ENCODE assay signal across 17 cellular contexts in the genomic region with DNA sequence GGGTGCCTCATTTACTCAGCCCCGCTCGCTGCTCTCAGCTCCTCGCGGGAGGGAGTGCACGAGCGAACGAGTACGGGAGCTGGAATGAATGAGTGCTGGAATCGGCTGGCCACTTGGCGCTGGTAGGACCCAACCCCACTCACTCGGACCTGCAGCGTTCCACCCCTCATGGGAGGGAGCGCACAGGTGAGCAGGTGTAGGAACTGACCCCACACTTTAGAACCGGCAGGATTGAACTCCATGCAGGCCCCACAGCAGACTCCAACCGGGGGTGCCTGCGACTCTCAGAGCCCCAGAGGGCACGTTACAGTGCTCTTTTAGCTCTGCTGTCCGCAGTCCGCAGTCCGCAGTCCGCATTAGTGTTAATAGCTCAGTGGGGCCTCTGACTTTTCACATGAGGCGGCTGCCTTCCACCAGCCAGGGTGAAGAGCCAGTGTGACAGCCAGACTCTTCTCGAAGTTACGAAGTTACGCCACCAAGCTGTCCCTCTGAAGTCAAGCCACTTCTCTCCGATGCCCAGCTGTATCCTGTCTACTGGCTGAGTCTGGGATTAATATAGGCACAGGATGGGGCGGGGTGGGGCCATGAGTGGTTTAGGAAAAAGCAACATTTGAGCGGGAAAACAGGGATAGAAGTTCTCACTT.
DNase-seq lines count a peak whose midpoint lies in the region; ATAC-seq, FAIRE-seq and TF ChIP-seq lines count a peak whose summit lies in the region.
"Had no signal": no experiment of that assay in that cellular context is flagged by ENCODE, and none has a peak within 500 bp of the region (broad histone marks: within the 10 kb centered on the region; RNA-seq: fewer than 3 reads in every experiment).

No MANE protein-coding gene starts in this region.

- no peak for FAIRE-seq in pancreas (lab: Jason Lieb, UNC)
- FAIRE-seq: D721Med had no signal

- H3K4me1 Mint-ChIP-seq in stimulated activated effector memory CD8-positive, alpha-beta T cell treated with anti-CD3 and anti-CD28 coated beads, Interleukin-12 subunit alpha, Interleukin-12 subunit beta, amount 100 ng/mL, for 72 hours, result peaks cover 1% of the 10 kb centered on the region

- H3K4me3 Mint-ChIP-seq in stimulated activated effector memory CD8-positive, alpha-beta T cell treated with anti-CD3 and anti-CD28 coated beads, Interleukin-12 subunit alpha, Interleukin-12 subunit beta, amount 100 ng/mL, for 72 hours, result no peak overlapping the region
- H3K4me3 Mint-ChIP-seq: activated naive CD8-positive, alpha-beta T cell treated with anti-CD3 and anti-CD28 coated beads, Interleukin-2, amount 50 U/mL, for 24 hours; dendritic cell treated with granulocyte-macrophage colony-stimulating factor and Interleukin-4, amounts not matched to agents 40 ng/mL and 50 ng/mL, for 4 days had no signal

- H3K27me3 ChIP-seq in iPS-18a (ENCODE audit: control insufficient read depth, insufficient read depth, low read length), result peaks cover 13% of the 10 kb centered on the region
- peaks cover 0 to 4% (median 0%) of the 10 kb centered on the region in 4 donors for H3K27me3 ChIP-seq in pancreas

- H3K27ac Mint-ChIP-seq in stimulated activated effector memory CD8-positive, alpha-beta T cell treated with anti-CD3 and anti-CD28 coated beads, Interleukin-12 subunit alpha, Interleukin-12 subunit beta, amount 100 ng/mL, for 72 hours, result no peak overlapping the region
- H3K27ac Mint-ChIP-seq: activated naive CD8-positive, alpha-beta T cell treated with anti-CD3 and anti-CD28 coated beads, Interleukin-2, amount 50 U/mL, for 24 hours; dendritic cell treated with granulocyte-macrophage colony-stimulating factor and Interleukin-4, amounts not matched to agents 40 ng/mL and 50 ng/mL, for 4 days had no signal

- no peaks in the 10 kb centered on the region for H3K4me1 ChIP-seq in ES-I3 (ENCODE audit: insufficient read depth, low read length)
- H3K4me1 ChIP-seq in iPS-18a (ENCODE audit: control insufficient read depth, low read depth, low read length), result peaks cover 3% of the 10 kb centered on the region
- no peaks in the 10 kb centered on the region for H3K4me1 ChIP-seq in pancreas
- H3K4me1 ChIP-seq: uterus had no signal

- no peaks in the 10 kb centered on the region for H3K36me3 ChIP-seq in ES-I3 (ENCODE audit: insufficient read depth, low read length)
- H3K36me3 ChIP-seq in iPS-18a (ENCODE audit: control insufficient read depth, low read depth, low read length), result no peaks in the 10 kb centered on the region
- no peaks in the 10 kb centered on the region for H3K36me3 ChIP-seq in pancreas
- H3K36me3 ChIP-seq: uterus had no signal

- H3K27ac ChIP-seq in coronary artery, result peak overlapping the region in 1 of 2 donors; percentile 52
- H3K27ac ChIP-seq in iPS-18a (ENCODE audit: low read length), result no peak overlapping the region
- H3K27ac ChIP-seq in pancreas, result no peak overlapping the region
- H3K27ac ChIP-seq: skin epidermis, uterus had no signal

- H3K9me3 Mint-ChIP-seq in stimulated activated effector memory CD8-positive, alpha-beta T cell treated with anti-CD3 and anti-CD28 coated beads, Interleukin-12 subunit alpha, Interleukin-12 subunit beta, amount 100 ng/mL, for 72 hours, result no peaks in the 10 kb centered on the region
- H3K9me3 Mint-ChIP-seq: activated naive CD8-positive, alpha-beta T cell treated with anti-CD3 and anti-CD28 coated beads, Interleukin-2, amount 50 U/mL, for 24 hours; dendritic cell treated with granulocyte-macrophage colony-stimulating factor and Interleukin-4, amounts not matched to agents 40 ng/mL and 50 ng/mL, for 4 days had no signal

- peak overlapping the region; percentile 45 for H3K4me3 ChIP-seq in coronary artery
- peak overlapping the region; percentile 48 for H3K4me3 ChIP-seq in iPS-18a (ENCODE audit: low read length)
- H3K4me3 ChIP-seq in pancreas, result no peak overlapping the region
- H3K4me3 ChIP-seq: mucosa of descending colon, skin epidermis, uterus had no signal

- no peaks in the 10 kb centered on the region for H3K36me3 Mint-ChIP-seq in stimulated activated effector memory CD8-positive, alpha-beta T cell treated with anti-CD3 and anti-CD28 coated beads, Interleukin-12 subunit alpha, Interleukin-12 subunit beta, amount 100 ng/mL, for 72 hours

- ATAC-seq in pancreas, result peak in 3 of 4 donors; percentile 11 to 60 (median 46)
- no peak for ATAC-seq in GM21825 (IDR thresholded peaks at IDR 0.05; ENCODE audit: unreplicated experiment)
- no peak for ATAC-seq in stimulated activated effector memory CD8-positive, alpha-beta T cell treated with anti-CD3 and anti-CD28 coated beads, Interleukin-12 subunit alpha, Interleukin-12 subunit beta, amount 100 ng/mL, for 72 hours
- no peak for ATAC-seq in HG03354 (IDR thresholded peaks at IDR 0.05; ENCODE audit: poor library complexity, severe bottlenecking, unreplicated experiment)
- ATAC-seq: activated naive CD8-positive, alpha-beta T cell treated with anti-CD3 and anti-CD28 coated beads, Interleukin-2, amount 50 U/mL, for 24 hours; mucosa of descending colon had no signal

- DNase-seq in coronary artery (ENCODE audit: low spot score) (no peak), pancreas (peak in 2 of 6 donors; percentile 15 to 29), NCI-H1092 (lab: John Stamatoyannopoulos, UW) (no peak)
- DNase-seq in stimulated activated effector memory CD8-positive, alpha-beta T cell treated with anti-CD3 and anti-CD28 coated beads, Interleukin-12 subunit alpha, Interleukin-12 subunit beta, amount 100 ng/mL, for 72 hours (ENCODE audit: low spot score in 2 of 2), result no peak
- DNase-seq: activated CD8-positive, alpha-beta memory T cell treated with anti-CD3 and anti-CD28 coated beads, Interleukin-2, amount 50 U/mL, for 4 hours; activated naive CD8-positive, alpha-beta T cell treated with anti-CD3 and anti-CD28 coated beads, Interleukin-2, amount 50 U/mL, for 24 hours; NCI-H1092 treated with DMSO at 0.1 percent for 48 hours; NCI-H526 had no signal

- 26 to 37% methylated on average over 28 of the region's 28 CpGs for WGBS in pancreas, 2 donors

- no peak for TF ChIP-seq CTCF in coronary artery (IDR thresholded peaks at IDR 0.05)
- no peak for TF ChIP-seq CTCF in pancreas (IDR thresholded peaks at IDR 0.05)

- H3K9me3 ChIP-seq in ES-I3 (ENCODE audit: control insufficient read depth, insufficient read depth, low read length), result no peaks in the 10 kb centered on the region
- no peaks in the 10 kb centered on the region for H3K9me3 ChIP-seq in iPS-18a (ENCODE audit: control insufficient read depth, low read depth, low read length)
- H3K9me3 ChIP-seq in pancreas, result no peaks in the 10 kb centered on the region
- H3K9me3 ChIP-seq: mucosa of descending colon, uterus had no signal

- H3K9ac ChIP-seq in ES-I3 (ENCODE audit: low read depth, low read length), result peak overlapping the region; percentile 57; the same call in 1 of the 2 replicates
- no peak overlapping the region for H3K9ac ChIP-seq in iPS-18a (ENCODE audit: low read length)

- intact Hi-C loops in pancreas (cut with DNase I), result no loop called here

Comparison
In these comparisons a context has a peak if more than half of its experiments do, and no peak if none do; other contexts are left out.
1. H3K4me3 ChIP-seq: peak in coronary artery (single experiment) and iPS-18a (single experiment); none in pancreas (0 of 4).
2. ATAC-seq: peak in pancreas (3 of 4); none in GM21825 (single experiment), stimulated activated effector memory CD8-positive, alpha-beta T cell treated with anti-CD3 and anti-CD28 coated beads, Interleukin-12 subunit alpha, Interleukin-12 subunit beta, amount 100 ng/mL, for 72 hours (single experiment) and HG03354 (single experiment).